Comparison of ENCODE assay signal across 8 cellular contexts in the genomic region with DNA sequence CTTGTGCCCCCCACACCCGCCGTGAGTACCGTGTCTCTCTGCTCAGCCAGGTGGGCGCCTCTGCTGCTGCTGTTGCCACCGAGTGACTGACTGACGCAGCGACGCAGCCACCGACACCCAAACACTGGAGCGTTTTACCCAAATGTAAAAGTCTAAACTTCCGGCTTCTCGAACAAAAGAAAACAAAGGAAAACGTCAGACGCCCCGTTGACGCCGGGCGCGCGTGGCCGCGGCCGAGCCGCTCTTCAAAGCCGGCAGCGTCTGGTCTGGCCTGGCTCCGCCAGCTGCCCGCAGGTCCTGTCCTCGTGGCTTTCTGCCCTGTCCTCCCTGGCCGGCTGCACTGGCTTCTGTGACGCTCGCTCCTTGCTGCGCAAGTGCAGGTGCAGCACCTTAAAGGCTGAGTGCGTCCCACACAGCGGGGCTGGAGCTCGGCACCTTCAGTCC. TPM values are rescaled to one million over a fixed set of nuclear protein-coding genes. Genes with fewer than 3 reads are reported as not detected.
DNase-seq lines count a peak whose midpoint lies in the region; ATAC-seq and TF ChIP-seq lines count a peak whose summit lies in the region.

No MANE protein-coding gene starts in this region.

- intact Hi-C loops in left lung (cut with DNase I), result no loop called here

- ATAC-seq in GM21717 (IDR thresholded peaks at IDR 0.05; ENCODE audit: unreplicated experiment), result peak; percentile 41
- ATAC-seq in WTC11, result peak; percentile 12
- ATAC-seq in central memory CD8-positive, alpha-beta T cell (replicated peaks; ENCODE audit: extremely low read depth, poor library complexity, severe bottlenecking), result peak; percentile 90
- ATAC-seq in left lung, result peak; percentile 88

- H3K27me3 ChIP-seq in left lung, result peaks cover 0 to 40% of the 10 kb centered on the region in 2 donors

- peak overlapping the region; percentile 57 for H3K4me3 ChIP-seq in LNCaP clone FGC (ENCODE audit: low read depth, low read length)
- H3K4me3 ChIP-seq in left lung, result peak overlapping the region; percentile 54 to 64

- H3K9me3 ChIP-seq in left lung, result no peaks in the 10 kb centered on the region

- no peaks in the 10 kb centered on the region for H3K36me3 ChIP-seq in left lung

- TF ChIP-seq CTCF in LNCaP clone FGC (IDR thresholded peaks at IDR 0.05; ENCODE audit: control insufficient read depth, extremely low read depth, insufficient read depth) (no peak), WTC11 (IDR thresholded peaks at IDR 0.05) (no peak), left lung (IDR thresholded peaks at IDR 0.05) (no peak)

- peak overlapping the region; percentile 78 to 82 for H3K27ac ChIP-seq in left lung

- DNase-seq in DMS79 treated with DMSO at 0.1 percent for 48 hours (lab: John Stamatoyannopoulos, UW), result peak; percentile 46
- DNase-seq in LNCaP clone FGC (ENCODE audit: low read depth), result peak; percentile 69
- DNase-seq in WTC11 (ENCODE audit: low spot score), result peak; percentile 61
- peak; percentile 61 to 80 for DNase-seq in central memory CD8-positive, alpha-beta T cell (ENCODE audit: low spot score in 2 of 2)
- peak; percentile 85 to 90 for DNase-seq in left lung
- peak; percentile 63 for DNase-seq in stimulated activated CD4-positive, alpha-beta T cell treated with anti-CD3 and anti-CD28 coated beads, Interleukin-4, amount 100 ng/mL, for 1 hour
- no peak for DNase-seq in SK-N-DZ (ENCODE audit: low spot score)

- no peaks in the 10 kb centered on the region for H3K9me3 Mint-ChIP-seq in WTC11
- H3K9me3 Mint-ChIP-seq in central memory CD8-positive, alpha-beta T cell, result no peaks in the 10 kb centered on the region

- H3K4me1 Mint-ChIP-seq in WTC11, result peaks cover 15% of the 10 kb centered on the region
- H3K4me1 Mint-ChIP-seq in central memory CD8-positive, alpha-beta T cell, result peaks cover 22% of the 10 kb centered on the region

- peaks cover 61% of the 10 kb centered on the region for H3K27me3 Mint-ChIP-seq in WTC11 (ENCODE audit: low read depth)
- no peaks in the 10 kb centered on the region for H3K27me3 Mint-ChIP-seq in central memory CD8-positive, alpha-beta T cell

- peak overlapping the region; percentile 80; the same call in 1 of the 2 replicates for H3K27ac Mint-ChIP-seq in WTC11
- H3K27ac Mint-ChIP-seq in central memory CD8-positive, alpha-beta T cell (ENCODE audit: low read depth), result peak overlapping the region; percentile 98

- peak overlapping the region; percentile 86 for H3K4me3 Mint-ChIP-seq in WTC11
- H3K4me3 Mint-ChIP-seq in central memory CD8-positive, alpha-beta T cell, result peak overlapping the region; percentile 94

- H3K4me1 ChIP-seq in left lung, result peaks cover 5 to 14% of the 10 kb centered on the region in 2 donors

- H3K36me3 Mint-ChIP-seq in WTC11, result no peaks in the 10 kb centered on the region
- peaks cover 13% of the 10 kb centered on the region for H3K36me3 Mint-ChIP-seq in central memory CD8-positive, alpha-beta T cell (ENCODE audit: insufficient read depth)

- CTCF ChIA-PET in WTC11 (lab: Charles Lee), result interaction anchor here (0.6 to 2.5 kb wide), 8 partner anchors 23 to 268 kb away, joined by 3 to 10 read pairs (median 4); no protein-coding TSS in a partner anchor

- POLR2A ChIA-PET in WTC11 (lab: Charles Lee), result no interaction called here

TF ChIP-seq in WTC11, 78 proteins besides CTCF, POLR2A, EP300 and RAD21:
- TF ChIP-seq JUN (CRISPR knock-in tag; IDR thresholded peaks at IDR 0.05) (no peak), ZNF263 (CRISPR knock-in tag; IDR thresholded peaks at IDR 0.05; ENCODE audit: low read depth) (no peak), JAZF1 (CRISPR knock-in tag; IDR thresholded peaks at IDR 0.05) (no peak), PRRX2 (CRISPR knock-in tag; IDR thresholded peaks at IDR 0.05) (no peak), ZNF416 (CRISPR knock-in tag; IDR thresholded peaks at IDR 0.05) (no peak), ESRRA (CRISPR knock-in tag; IDR thresholded peaks at IDR 0.05; ENCODE audit: borderline replicate concordance) (0 out of 2 replicates have a peak, but pooled peaks have one; percentile 50), RELA (CRISPR knock-in tag; IDR thresholded peaks at IDR 0.05; ENCODE audit: borderline replicate concordance) (peak; percentile 49), HMGA2 (CRISPR knock-in tag; IDR thresholded peaks at IDR 0.05) (no peak), ZNF232 (CRISPR knock-in tag; IDR thresholded peaks at IDR 0.05) (no peak)
- TF ChIP-seq, protein P1, sequence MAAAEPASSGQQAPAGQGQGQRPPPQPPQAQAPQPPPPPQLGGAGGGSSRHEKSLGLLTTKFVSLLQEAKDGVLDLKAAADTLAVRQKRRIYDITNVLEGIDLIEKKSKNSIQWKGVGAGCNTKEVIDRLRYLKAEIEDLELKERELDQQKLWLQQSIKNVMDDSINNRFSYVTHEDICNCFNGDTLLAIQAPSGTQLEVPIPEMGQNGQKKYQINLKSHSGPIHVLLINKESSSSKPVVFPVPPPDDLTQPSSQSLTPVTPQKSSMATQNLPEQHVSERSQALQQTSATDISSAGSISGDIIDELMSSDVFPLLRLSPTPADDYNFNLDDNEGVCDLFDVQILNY (CRISPR knock-in tag; IDR thresholded peaks at IDR 0.05), result no peak
- TF ChIP-seq, protein P2, sequence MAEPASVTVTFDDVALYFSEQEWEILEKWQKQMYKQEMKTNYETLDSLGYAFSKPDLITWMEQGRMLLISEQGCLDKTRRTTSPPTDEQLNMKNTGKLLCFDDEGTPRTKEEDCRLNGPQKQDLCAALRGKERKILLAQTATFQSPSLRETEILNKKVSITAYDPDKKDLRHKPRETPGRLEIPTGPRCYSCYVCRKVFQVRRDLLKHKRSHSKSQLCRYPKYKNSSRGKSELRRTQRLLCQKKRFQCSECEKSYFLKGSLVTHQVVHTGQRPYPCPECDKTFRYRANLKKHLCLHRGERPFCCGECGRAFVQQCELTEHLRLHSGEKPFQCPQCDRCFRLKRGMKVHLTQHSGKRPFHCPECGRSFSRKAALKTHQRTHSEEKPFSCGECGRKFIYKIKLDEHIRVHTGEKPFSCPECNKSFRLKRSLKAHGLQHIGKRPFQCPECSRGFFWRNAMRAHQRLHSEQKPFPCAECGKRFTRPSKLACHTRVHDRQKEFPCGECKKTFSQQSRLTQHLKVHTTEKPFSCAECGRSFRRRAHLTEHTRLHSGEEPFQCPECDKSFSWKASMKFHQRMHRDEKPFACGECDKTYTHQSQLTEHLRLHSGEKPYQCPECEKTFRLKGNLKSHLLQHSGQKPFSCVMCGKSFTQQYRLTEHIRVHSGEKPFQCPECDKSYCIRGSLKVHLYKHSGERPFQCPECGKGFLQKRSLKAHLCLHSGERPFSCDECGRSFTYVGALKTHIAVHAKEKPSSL (CRISPR knock-in tag; conservative IDR thresholded peaks at IDR 0.05), result no peak
- TF ChIP-seq, protein P3, sequence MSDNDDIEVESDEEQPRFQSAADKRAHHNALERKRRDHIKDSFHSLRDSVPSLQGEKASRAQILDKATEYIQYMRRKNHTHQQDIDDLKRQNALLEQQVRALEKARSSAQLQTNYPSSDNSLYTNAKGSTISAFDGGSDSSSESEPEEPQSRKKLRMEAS (CRISPR knock-in tag; IDR thresholded peaks at IDR 0.05), result peak; percentile 79
- TF ChIP-seq, protein P4, sequence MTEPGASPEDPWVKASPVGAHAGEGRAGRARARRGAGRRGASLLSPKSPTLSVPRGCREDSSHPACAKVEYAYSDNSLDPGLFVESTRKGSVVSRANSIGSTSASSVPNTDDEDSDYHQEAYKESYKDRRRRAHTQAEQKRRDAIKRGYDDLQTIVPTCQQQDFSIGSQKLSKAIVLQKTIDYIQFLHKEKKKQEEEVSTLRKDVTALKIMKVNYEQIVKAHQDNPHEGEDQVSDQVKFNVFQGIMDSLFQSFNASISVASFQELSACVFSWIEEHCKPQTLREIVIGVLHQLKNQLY (CRISPR knock-in tag; IDR thresholded peaks at IDR 0.05), result no peak
- TF ChIP-seq, protein P5, sequence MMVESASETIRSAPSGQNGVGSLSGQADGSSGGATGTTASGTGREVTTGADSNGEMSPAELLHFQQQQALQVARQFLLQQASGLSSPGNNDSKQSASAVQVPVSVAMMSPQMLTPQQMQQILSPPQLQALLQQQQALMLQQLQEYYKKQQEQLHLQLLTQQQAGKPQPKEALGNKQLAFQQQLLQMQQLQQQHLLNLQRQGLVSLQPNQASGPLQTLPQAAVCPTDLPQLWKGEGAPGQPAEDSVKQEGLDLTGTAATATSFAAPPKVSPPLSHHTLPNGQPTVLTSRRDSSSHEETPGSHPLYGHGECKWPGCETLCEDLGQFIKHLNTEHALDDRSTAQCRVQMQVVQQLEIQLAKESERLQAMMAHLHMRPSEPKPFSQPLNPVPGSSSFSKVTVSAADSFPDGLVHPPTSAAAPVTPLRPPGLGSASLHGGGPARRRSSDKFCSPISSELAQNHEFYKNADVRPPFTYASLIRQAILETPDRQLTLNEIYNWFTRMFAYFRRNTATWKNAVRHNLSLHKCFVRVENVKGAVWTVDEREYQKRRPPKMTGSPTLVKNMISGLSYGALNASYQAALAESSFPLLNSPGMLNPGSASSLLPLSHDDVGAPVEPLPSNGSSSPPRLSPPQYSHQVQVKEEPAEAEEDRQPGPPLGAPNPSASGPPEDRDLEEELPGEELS (CRISPR knock-in tag; IDR thresholded peaks at IDR 0.05), result no peak

RNA-seq across cellular contexts. Expression of a gene that starts 41.4 kb away (rescaled TPM):
- total RNA-seq in WTC11 (2021) (73.4 to 92.8 TPM (median 73.8 TPM) in 3 replicates), left lung (100 to 1,000 TPM; 169 to 171 TPM)
- polyA plus RNA-seq in SK-N-DZ (2014; cell fraction: cytosol; rRNA removed), result 126 and 142 TPM in 2 replicates
- polyA plus RNA-seq in SK-N-DZ (2014; cell fraction: nucleus; rRNA removed), result 114 and 118 TPM in 2 replicates

RNA-seq across cellular contexts. Expression of a gene that starts 58.9 kb away (rescaled TPM):
- 0.53 to 0.74 TPM (median 0.64 TPM) in 3 replicates for total RNA-seq in WTC11 (2021)
- total RNA-seq in left lung, result 1 to 10 TPM in 1 of 2 donors, under 1 TPM in 1; 0.10 to 4.3 TPM
- polyA plus RNA-seq in SK-N-DZ (2014; cell fraction: cytosol; rRNA removed), result 0.02 and 0.10 TPM in 2 replicates
- polyA plus RNA-seq in SK-N-DZ (2014; cell fraction: nucleus; rRNA removed), result 0.32 TPM in 1 of 2 replicates, not detected in the other

Comparison
In these comparisons a context has a peak if more than half of its experiments do, and no peak if none do; other contexts are left out.
1. ATAC-seq: peak in every context shown above with its lines; median percentile 90 in central memory CD8-positive, alpha-beta T cell; 88 in left lung; 41 in GM21717; 12 in WTC11.